ENCODE assay signal across 10 cellular contexts in the genomic region with DNA sequence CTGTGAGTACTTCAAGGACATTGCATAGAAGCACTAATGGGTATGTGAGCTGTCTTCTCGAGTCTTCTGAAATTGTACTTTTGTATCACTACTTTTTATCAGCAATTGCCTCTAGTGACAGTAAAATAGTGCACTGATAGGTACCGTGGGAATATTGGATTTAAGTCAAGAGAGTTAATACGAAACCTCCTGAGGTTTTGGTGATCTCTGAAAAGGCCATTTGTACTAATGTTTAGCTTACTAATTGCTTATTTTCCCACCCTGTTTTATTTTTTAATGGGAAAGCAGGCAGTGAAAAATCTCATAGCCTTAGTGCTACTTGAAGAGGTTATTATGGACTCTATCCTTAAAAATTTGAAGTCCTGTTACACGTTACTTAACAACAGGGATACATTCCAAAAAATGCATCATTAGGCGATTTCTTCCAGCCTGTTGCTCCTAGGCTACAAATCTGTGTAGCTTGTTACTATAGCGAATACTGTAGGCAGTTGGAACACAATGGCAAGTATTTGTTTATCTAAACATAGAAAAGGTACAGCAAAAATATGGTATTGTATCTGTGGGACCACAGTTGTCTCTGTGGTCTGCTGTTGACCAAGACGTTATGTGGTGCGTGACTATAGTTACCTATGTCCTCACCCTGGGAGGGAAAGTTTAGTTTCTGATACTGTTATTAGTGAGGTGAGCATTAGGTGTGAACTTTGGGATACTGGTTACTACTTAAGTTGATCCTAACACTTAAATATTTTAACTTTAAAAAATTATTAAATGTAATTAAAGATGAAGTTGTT.
A peak's percentile ranks its signal among the peaks of the same experiment; 100 is the strongest.
DNase-seq lines count a peak whose midpoint lies in the region; ATAC-seq and TF ChIP-seq lines count a peak whose summit lies in the region.
"Had no signal": no experiment of that assay in that cellular context is flagged by ENCODE, and none has a peak within 500 bp of the region (broad histone marks: within the 10 kb centered on the region; RNA-seq: fewer than 3 reads in every experiment).

No MANE protein-coding gene starts in this region.

- peaks cover 2 to 35% of the 10 kb centered on the region in 2 donors for H3K36me3 Mint-ChIP-seq in CD4-positive, alpha-beta memory T cell
- peaks cover 59% of the 10 kb centered on the region for H3K36me3 Mint-ChIP-seq in activated B cell treated with CpG ODN at 0.5 μM for 24 hours (ENCODE audit: low read depth)

- WGBS in gastroesophageal sphincter (ENCODE audit: low coverage in 1 of 2), 2 donors, result 26 to 43% methylated on average over 7 to 8 of the region's 8 CpGs

- TF ChIP-seq EP300 in gastroesophageal sphincter (IDR thresholded peaks at IDR 0.05), result no peak

- H3K27ac ChIP-seq in CD4-positive, alpha-beta memory T cell (ENCODE audit: low read depth, low read length), result no peak overlapping the region
- H3K27ac ChIP-seq in gastroesophageal sphincter, result peak overlapping the region; percentile 15 to 57 (median 50)
- H3K27ac ChIP-seq: HL-60 had no signal

- peak overlapping the region in 5 of 8 donors; percentile 3 to 57 (median 27) for H3K4me3 Mint-ChIP-seq in CD4-positive, alpha-beta memory T cell
- no peak overlapping the region for H3K4me3 Mint-ChIP-seq in activated B cell treated with CpG ODN at 0.5 μM for 24 hours

- POLR2A ChIA-PET in CD4-positive, alpha-beta memory T cell (lab: Charles Lee; ENCODE audit: partially characterized antibody), result interaction anchor here (1.3 to 7.6 kb wide), 4 partner anchors 8 to 65 kb away, joined by 4 to 142 read pairs (median 9); no protein-coding TSS in a partner anchor
- POLR2A ChIA-PET in activated B cell treated with CpG ODN at 0.5 μM for 24 hours (lab: Charles Lee), result no interaction called here

- no peaks in the 10 kb centered on the region for H3K9me3 ChIP-seq in CD4-positive, alpha-beta memory T cell (ENCODE audit: control insufficient read depth in 1 of 2, low read length in 2 of 2)
- no peaks in the 10 kb centered on the region for H3K9me3 ChIP-seq in gastroesophageal sphincter

- peaks cover 90% of the 10 kb centered on the region for H3K4me1 ChIP-seq in CD4-positive, alpha-beta memory T cell (ENCODE audit: insufficient read depth, low read length)
- peaks cover 11 to 73% (median 14%) of the 10 kb centered on the region in 3 donors for H3K4me1 ChIP-seq in gastroesophageal sphincter

- CTCF ChIA-PET in CD4-positive, alpha-beta memory T cell (lab: Charles Lee; ENCODE audit: partially characterized antibody), result interaction anchor here (0.8 to 5.7 kb wide), 6 partner anchors 9 to 64 kb away, joined by 3 to 45 read pairs (median 10); no protein-coding TSS in a partner anchor
- CTCF ChIA-PET in activated B cell treated with CpG ODN at 0.5 μM for 24 hours (lab: Charles Lee), result no interaction called here

- no peaks in the 10 kb centered on the region for H3K27me3 ChIP-seq in CD4-positive, alpha-beta memory T cell (ENCODE audit: insufficient read depth, low read length)
- no peaks in the 10 kb centered on the region for H3K27me3 ChIP-seq in gastroesophageal sphincter

- peaks cover 4% of the 10 kb centered on the region for H3K36me3 ChIP-seq in CD4-positive, alpha-beta memory T cell (ENCODE audit: insufficient read depth, low read length)
- peaks cover 0 to 6% of the 10 kb centered on the region in 2 donors for H3K36me3 ChIP-seq in gastroesophageal sphincter

- TF ChIP-seq POLR2A in gastroesophageal sphincter (IDR thresholded peaks at IDR 0.05), result no peak

- no peaks in the 10 kb centered on the region for H3K9me3 Mint-ChIP-seq in CD4-positive, alpha-beta memory T cell
- H3K9me3 Mint-ChIP-seq in activated B cell treated with CpG ODN at 0.5 μM for 24 hours, result no peaks in the 10 kb centered on the region

- ATAC-seq in GM21529 (IDR thresholded peaks at IDR 0.05; ENCODE audit: unreplicated experiment) (peak; percentile 63), activated B cell treated with CpG ODN at 0.5 μM for 24 hours (ENCODE audit: low read depth) (no peak), gastroesophageal sphincter (no peak), HG02884 (IDR thresholded peaks at IDR 0.05; ENCODE audit: unreplicated experiment) (no peak), HG02763 (IDR thresholded peaks at IDR 0.05; ENCODE audit: unreplicated experiment) (no peak)

- H3K4me1 Mint-ChIP-seq in CD4-positive, alpha-beta memory T cell, result peaks cover 61 to 84% (median 75%) of the 10 kb centered on the region in 4 donors
- H3K4me1 Mint-ChIP-seq in activated B cell treated with CpG ODN at 0.5 μM for 24 hours, result peaks cover 33% of the 10 kb centered on the region

- H3K27ac Mint-ChIP-seq in CD4-positive, alpha-beta memory T cell, result peak overlapping the region; percentile 31 to 92 (median 73)
- H3K27ac Mint-ChIP-seq in activated B cell treated with CpG ODN at 0.5 μM for 24 hours, result peak overlapping the region; percentile 53

- no peaks in the 10 kb centered on the region for H3K27me3 Mint-ChIP-seq in CD4-positive, alpha-beta memory T cell
- H3K27me3 Mint-ChIP-seq in activated B cell treated with CpG ODN at 0.5 μM for 24 hours, result no peaks in the 10 kb centered on the region

- TF ChIP-seq CTCF in activated B cell treated with CpG ODN at 0.5 μM for 24 hours (IDR thresholded peaks at IDR 0.05), result no peak
- no peak for TF ChIP-seq CTCF in gastroesophageal sphincter (IDR thresholded peaks at IDR 0.05)

- no peak for DNase-seq in CD4-positive, alpha-beta memory T cell
- DNase-seq in activated B cell treated with CpG ODN at 0.5 μM for 24 hours (no peak), LoVo (ENCODE audit: low spot score) (no peak), midbrain (lab: John Stamatoyannopoulos, UW) (no peak)
- DNase-seq: nucleus accumbens had no signal

- intact Hi-C loops in CD4-positive, alpha-beta memory T cell (cut with micrococcal nuclease), result no loop called here
- intact Hi-C loops in activated B cell treated with CpG ODN at 0.5 μM for 24 hours (cut with micrococcal nuclease), result no loop called here

- H3K4me3 ChIP-seq in CD4-positive, alpha-beta memory T cell (ENCODE audit: low read length in 2 of 2), result no peak overlapping the region
- no peak overlapping the region for H3K4me3 ChIP-seq in gastroesophageal sphincter
